In genomic region chr12:128455849-128456248, GRCh38 we compare ENCODE assay signal across 20 cellular contexts.
"Had no signal": no experiment of that assay in that cellular context is flagged by ENCODE, and none has a peak within 500 bp of the region (broad histone marks: within the 10 kb centered on the region; RNA-seq: fewer than 3 reads in every experiment).

No MANE protein-coding gene starts in this region.

- H3K27ac ChIP-seq: gastrocnemius medialis, heart left ventricle, left lung, pancreas, psoas muscle, right atrium auricular region, spleen had no signal

- H3K36me3 ChIP-seq: gastrocnemius medialis, heart left ventricle, left lung, pancreas, right atrium auricular region, spleen had no signal

- FAIRE-seq: pancreas had no signal

- H3K4me3 ChIP-seq: gastrocnemius medialis, heart left ventricle, left lung, pancreas, psoas muscle, right atrium auricular region, spleen had no signal

- H3K9me3 ChIP-seq: gastrocnemius medialis, heart left ventricle, left lung, pancreas, psoas muscle, right atrium auricular region had no signal

- H3K4me1 ChIP-seq: gastrocnemius medialis, heart left ventricle, left lung, psoas muscle, right atrium auricular region, spleen had no signal

- ATAC-seq: activated CD8-positive, alpha-beta T cell treated with anti-CD3 and anti-CD28 coated beads, Interleukin-2, amount 10 ng/mL, durations not matched to agents 7 days and 5 days; activated naive CD8-positive, alpha-beta T cell treated with anti-CD3 and anti-CD28 coated beads, Interleukin-2, amount 50 U/mL, for 24 hours; gastrocnemius medialis; left lung; naive thymus-derived CD8-positive, alpha-beta T cell; pancreas; psoas muscle; stimulated activated naive CD8-positive, alpha-beta T cell treated with anti-CD3 and anti-CD28 coated beads, Interleukin-15, Interleukin-2, amounts not matched to agents 100 U/mL and 50 U/mL, for 24 hours had no signal

- DNase-seq: activated CD4-positive, alpha-beta T cell treated with anti-CD3 and anti-CD28 coated beads for 1 hour; activated CD4-positive, alpha-beta T cell treated with anti-CD3 and anti-CD28 coated beads, Interleukin-2, amount 50 U/mL, for 1 hour; activated CD8-positive, alpha-beta T cell treated with anti-CD3 and anti-CD28 coated beads, Interleukin-2, amount 10 ng/mL, durations not matched to agents 7 days and 5 days; activated gamma-delta T cell; activated naive CD4-positive, alpha-beta T cell treated with anti-CD3 and anti-CD28 coated beads, Interleukin-2, amount 50 U/mL, for 16 hours; activated naive CD8-positive, alpha-beta T cell treated with anti-CD3 and anti-CD28 coated beads, Interleukin-2, amount 50 U/mL, for 24 hours; cerebellar nuclear complex; cortex of kidney; gastrocnemius medialis; heart left ventricle; immature natural killer cell; left lung; naive thymus-derived CD8-positive, alpha-beta T cell; pancreas; psoas muscle; spleen; stimulated activated CD4-positive, alpha-beta T cell treated with anti-CD3 and anti-CD28 coated beads, Interleukin-4, amount 100 ng/mL, for 4 hours; stimulated activated naive CD8-positive, alpha-beta T cell treated with anti-CD3 and anti-CD28 coated beads, Interleukin-15, Interleukin-2, amounts not matched to agents 100 U/mL and 50 U/mL, for 24 hours; T-helper 9 cell had no signal

- H3K27me3 ChIP-seq: gastrocnemius medialis, heart left ventricle, left lung, pancreas, right atrium auricular region, spleen had no signal
